Comparison of ENCODE assay signal across 8 cellular contexts in genomic region chr12:26226629-26227375, GRCh38. TPM values are rescaled to one million over a fixed set of nuclear protein-coding genes. Genes with fewer than 3 reads are reported as not detected.
DNase-seq lines count a peak whose midpoint lies in the region; ATAC-seq and TF ChIP-seq lines count a peak whose summit lies in the region.

No MANE protein-coding gene starts in this region.

- WGBS in endodermal cell (ENCODE audit: insufficient coverage in 1 of 2, insufficient read length in 1 of 2), 2 experiments = 10 to 11% methylated on average over 23 to 45 of the region's 45 CpGs
- 22% methylated on average over 32 to 43 of the region's 45 CpGs for WGBS in tibial nerve, 2 donors

- peaks cover 56% of the 10 kb centered on the region for H3K27me3 Mint-ChIP-seq in endodermal cell (ENCODE audit: insufficient read depth)
- H3K27me3 Mint-ChIP-seq in CD8-positive, alpha-beta memory T cell = peaks cover 21 to 51% of the 10 kb centered on the region in 2 donors

- DNase-seq in D341Med (ENCODE audit: low spot score) (peak; percentile 58), NCI-H526 (lab: John Stamatoyannopoulos, UW) (peak; percentile 31 to 79), endodermal cell (peak; percentile 87), medulla oblongata (ENCODE audit: extremely low spot score) (peak; percentile 73), tibial nerve (ENCODE audit: low spot score in 2 of 2) (no peak)
- DNase-seq in effector CD4-positive, alpha-beta T cell = no peak
- no peak for DNase-seq in CD8-positive, alpha-beta memory T cell

- TF ChIP-seq POLR2A in tibial nerve (IDR thresholded peaks at IDR 0.05) = no peak

- peaks cover 53% of the 10 kb centered on the region for H3K27me3 ChIP-seq in endodermal cell (ENCODE audit: control insufficient read depth, insufficient read depth, low read length, poor library complexity, severe bottlenecking)
- H3K27me3 ChIP-seq in tibial nerve = no peaks in the 10 kb centered on the region
- peaks cover 6% of the 10 kb centered on the region for H3K27me3 ChIP-seq in CD8-positive, alpha-beta memory T cell (ENCODE audit: insufficient read depth, low read length, poor library complexity, severe bottlenecking)

- H3K36me3 Mint-ChIP-seq in endodermal cell (ENCODE audit: low read depth) = no peaks in the 10 kb centered on the region
- H3K36me3 Mint-ChIP-seq in CD8-positive, alpha-beta memory T cell = no peaks in the 10 kb centered on the region

- H3K4me1 Mint-ChIP-seq in endodermal cell = peaks cover 12% of the 10 kb centered on the region
- H3K4me1 Mint-ChIP-seq in CD8-positive, alpha-beta memory T cell = peaks cover 0 to 6% (median 5%) of the 10 kb centered on the region in 3 donors

- H3K9me3 Mint-ChIP-seq in endodermal cell = no peaks in the 10 kb centered on the region
- H3K9me3 Mint-ChIP-seq in CD8-positive, alpha-beta memory T cell = peaks cover 0 to 2% (median 0%) of the 10 kb centered on the region in 5 donors

- TF ChIP-seq EP300 in tibial nerve (IDR thresholded peaks at IDR 0.05) = no peak

- CTCF ChIA-PET in CD8-positive, alpha-beta memory T cell (lab: Charles Lee) = no interaction called here

- H3K36me3 ChIP-seq in endodermal cell (ENCODE audit: control insufficient read depth, insufficient read depth, low read length) (no peaks in the 10 kb centered on the region), tibial nerve (no peaks in the 10 kb centered on the region)
- no peaks in the 10 kb centered on the region for H3K36me3 ChIP-seq in CD8-positive, alpha-beta memory T cell (ENCODE audit: insufficient read depth, low read length)

- peak; percentile 29 for TF ChIP-seq CTCF in endodermal cell (conservative IDR thresholded peaks at IDR 0.05)
- no peak for TF ChIP-seq CTCF in tibial nerve (IDR thresholded peaks at IDR 0.05)

- peak overlapping the region; percentile 54 for H3K4me3 Mint-ChIP-seq in endodermal cell
- no peak overlapping the region for H3K4me3 Mint-ChIP-seq in CD8-positive, alpha-beta memory T cell

- no peaks in the 10 kb centered on the region for H3K4me1 ChIP-seq in endodermal cell (ENCODE audit: control insufficient read depth, insufficient read depth, low read length)
- peaks cover 0 to 20% (median 0%) of the 10 kb centered on the region in 4 donors for H3K4me1 ChIP-seq in tibial nerve
- no peaks in the 10 kb centered on the region for H3K4me1 ChIP-seq in CD8-positive, alpha-beta memory T cell (ENCODE audit: insufficient read depth, low read length)

- H3K9me3 ChIP-seq in endodermal cell (ENCODE audit: control insufficient read depth, low read length) = no peaks in the 10 kb centered on the region
- no peaks in the 10 kb centered on the region for H3K9me3 ChIP-seq in tibial nerve
- no peaks in the 10 kb centered on the region for H3K9me3 ChIP-seq in CD8-positive, alpha-beta memory T cell (ENCODE audit: low read length)

- H3K4me3 ChIP-seq in endodermal cell (ENCODE audit: low read length) = peak overlapping the region; percentile 71
- H3K4me3 ChIP-seq in tibial nerve = peak overlapping the region; percentile 23 to 54 (median 46)
- H3K4me3 ChIP-seq in CD8-positive, alpha-beta memory T cell (ENCODE audit: low read length) = no peak overlapping the region

- no peak for ATAC-seq in HG03139 (IDR thresholded peaks at IDR 0.05; ENCODE audit: unreplicated experiment)

- H3K27ac Mint-ChIP-seq in endodermal cell = no peak overlapping the region
- no peak overlapping the region for H3K27ac Mint-ChIP-seq in CD8-positive, alpha-beta memory T cell

- H3K9ac ChIP-seq in endodermal cell (ENCODE audit: extremely low read depth, low read length, poor library complexity, severe bottlenecking) = no peak overlapping the region

- H3K27ac ChIP-seq in endodermal cell (ENCODE audit: low read depth, low read length) (no peak overlapping the region), tibial nerve (peak overlapping the region in 3 of 4 donors; percentile 16 to 63 (median 34))
- no peak overlapping the region for H3K27ac ChIP-seq in CD8-positive, alpha-beta memory T cell (ENCODE audit: low read depth, low read length)

- POLR2A ChIA-PET in CD8-positive, alpha-beta memory T cell (lab: Charles Lee) = no interaction called here

RNA-seq across cellular contexts. Expression of gene SSPN, which starts 31.4 kb away (rescaled TPM):
- total RNA-seq in endodermal cell (1 to 10 TPM; 1.3 to 3.7 TPM), tibial nerve (10 to 100 TPM; 19.2 to 54.4 (median 45.2) TPM)
- 3.8 TPM for polyA plus RNA-seq in endodermal cell (2013, experiment 1 of 2)
- 3.8 TPM for polyA plus RNA-seq in endodermal cell (2013, experiment 2 of 2)
- total RNA-seq in CD8-positive, alpha-beta memory T cell = not detected
- not detected for polyA plus RNA-seq in CD8-positive, alpha-beta memory T cell

Comparison
In these comparisons a context has a peak if more than half of its experiments do, and no peak if none do; other contexts are left out.
1. DNase-seq: peak in D341Med (single experiment), NCI-H526 (2 of 2), endodermal cell (single experiment) and medulla oblongata (single experiment); none in tibial nerve (0 of 2), effector CD4-positive, alpha-beta T cell (single experiment) and CD8-positive, alpha-beta memory T cell (0 of 5).
2. H3K27ac ChIP-seq: peak in tibial nerve (3 of 4); none in endodermal cell (single experiment) and CD8-positive, alpha-beta memory T cell (single experiment).
3. RNA of gene SSPN, which starts 31.4 kb away (total RNA-seq): 19.2 to 54.4 TPM in tibial nerve; 1.3 to 3.7 TPM in endodermal cell and not detected in CD8-positive, alpha-beta memory T cell; every median in the first group is over 4 times any median in the second.